In the genomic region with DNA sequence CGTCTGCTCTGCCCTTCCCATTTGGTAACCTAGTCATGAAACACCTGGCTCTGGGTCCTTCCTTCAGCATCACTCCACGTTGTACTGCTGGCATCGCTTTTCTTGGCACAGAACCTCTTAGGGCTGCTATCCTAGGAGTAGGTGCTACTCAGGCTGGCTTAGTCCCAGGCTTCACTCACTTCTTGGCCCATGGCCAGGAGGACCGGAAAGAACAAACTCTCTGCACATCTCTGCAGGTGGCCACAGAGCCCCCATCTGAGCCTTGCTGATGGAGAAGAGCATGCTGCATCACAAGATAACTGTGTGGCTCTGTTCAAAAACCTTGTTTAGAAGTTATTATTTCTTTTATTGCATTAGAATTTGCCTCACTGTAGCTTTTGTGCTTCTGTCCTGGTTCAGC, we compare ENCODE assay signal across 31 cellular contexts.
DNase-seq lines count a peak whose midpoint lies in the region; ATAC-seq and TF ChIP-seq lines count a peak whose summit lies in the region.
"Had no signal": no experiment of that assay in that cellular context is flagged by ENCODE, and none has a peak within 500 bp of the region (broad histone marks: within the 10 kb centered on the region; RNA-seq: fewer than 3 reads in every experiment).

No MANE protein-coding gene starts in this region.

- no peak for TF ChIP-seq CTCF in choroid plexus epithelial cell (conservative IDR thresholded peaks at IDR 0.05; ENCODE audit: low read depth, low read length)

- H3K9me3 Mint-ChIP-seq in activated naive CD8-positive, alpha-beta T cell treated with anti-CD3 and anti-CD28 coated beads, Interleukin-2, amount 50 U/mL, for 24 hours, result no peaks in the 10 kb centered on the region
- no peaks in the 10 kb centered on the region for H3K9me3 Mint-ChIP-seq in activated naive CD8-positive, alpha-beta T cell treated with anti-CD3 and anti-CD28 coated beads for 36 hours
- H3K9me3 Mint-ChIP-seq: activated T-helper 17 cell treated with anti-CD3 and anti-CD28 coated beads, Interleukin-2, amount 50 U/mL, for 72 hours; natural killer cell treated with Interleukin-12 subunit alpha and Interleukin-12 subunit beta and Interleukin-15 and Interleukin-18, amount 100 ng/mL, for 72 hours had no signal

- H3K27me3 Mint-ChIP-seq in activated naive CD8-positive, alpha-beta T cell treated with anti-CD3 and anti-CD28 coated beads, Interleukin-2, amount 50 U/mL, for 24 hours, result peaks cover 4% of the 10 kb centered on the region
- no peaks in the 10 kb centered on the region for H3K27me3 Mint-ChIP-seq in activated naive CD8-positive, alpha-beta T cell treated with anti-CD3 and anti-CD28 coated beads for 36 hours
- H3K27me3 Mint-ChIP-seq: activated CD4-positive, alpha-beta T cell treated with anti-CD3 and anti-CD28 coated beads for 36 hours; activated T-helper 17 cell treated with anti-CD3 and anti-CD28 coated beads, Interleukin-2, amount 50 U/mL, for 72 hours; stimulated activated naive CD8-positive, alpha-beta T cell treated with anti-CD3 and anti-CD28 coated beads, Interleukin-15, amount 100 ng/mL, for 72 hours had no signal

- H3K4me3 Mint-ChIP-seq in activated naive CD8-positive, alpha-beta T cell treated with anti-CD3 and anti-CD28 coated beads, Interleukin-2, amount 50 U/mL, for 24 hours, result no peak overlapping the region
- H3K4me3 Mint-ChIP-seq in activated naive CD8-positive, alpha-beta T cell treated with anti-CD3 and anti-CD28 coated beads for 36 hours, result no peak overlapping the region
- H3K4me3 Mint-ChIP-seq: activated CD4-positive, alpha-beta T cell treated with anti-CD3 and anti-CD28 coated beads for 36 hours; activated T-helper 17 cell treated with anti-CD3 and anti-CD28 coated beads, Interleukin-2, amount 50 U/mL, for 72 hours; B cell; CD8-positive, alpha-beta memory T cell; H9; natural killer cell treated with Interleukin-12 subunit alpha and Interleukin-12 subunit beta and Interleukin-15 and Interleukin-18, amount 100 ng/mL, for 72 hours; stimulated activated naive CD8-positive, alpha-beta T cell treated with anti-CD3 and anti-CD28 coated beads, Interleukin-15, amount 100 ng/mL, for 72 hours had no signal

- no peak for DNase-seq in activated naive CD8-positive, alpha-beta T cell treated with anti-CD3 and anti-CD28 coated beads, Interleukin-2, amount 50 U/mL, for 24 hours
- no peak for DNase-seq in activated naive CD8-positive, alpha-beta T cell treated with anti-CD3 and anti-CD28 coated beads for 36 hours
- DNase-seq in NCI-H1105 (lab: John Stamatoyannopoulos, UW) (peak; percentile 72), NCI-H345 (lab: John Stamatoyannopoulos, UW) (peak; percentile 92), choroid plexus epithelial cell (ENCODE audit: low read depth) (peak; percentile 34), AG08396 (ENCODE audit: low spot score) (no peak), NCI-H774 (lab: John Stamatoyannopoulos, UW) (no peak)
- DNase-seq: activated CD4-positive, alpha-beta T cell treated with anti-CD3 and anti-CD28 coated beads for 36 hours; activated naive CD4-positive, alpha-beta T cell treated with anti-CD3 and anti-CD28 coated beads, Interleukin-2, amount 50 U/mL, for 16 hours; CD8-positive, alpha-beta memory T cell; gastrocnemius medialis; GDM1; H9; MV-4-11; NCI-H2081; NCI-H526; occipital lobe; Peyer's patch; psoas muscle; SIG-M5; sigmoid colon; stimulated activated CD4-positive, alpha-beta T cell treated with anti-CD3 and anti-CD28 coated beads, Interleukin-12 subunit alpha, Interleukin-12 subunit beta, amount 100 ng/mL, for 4 hours; stimulated activated CD4-positive, alpha-beta T cell treated with anti-CD3 and anti-CD28 coated beads, Interleukin-2, amount 100 ng/mL, for 48 hours; stimulated activated naive CD8-positive, alpha-beta T cell treated with anti-CD3 and anti-CD28 coated beads, Interleukin-15, amount 100 ng/mL, for 72 hours; SW 1271 had no signal

- H3K36me3 Mint-ChIP-seq in activated naive CD8-positive, alpha-beta T cell treated with anti-CD3 and anti-CD28 coated beads, Interleukin-2, amount 50 U/mL, for 24 hours (ENCODE audit: low read depth), result no peaks in the 10 kb centered on the region
- peaks cover 3% of the 10 kb centered on the region for H3K36me3 Mint-ChIP-seq in activated naive CD8-positive, alpha-beta T cell treated with anti-CD3 and anti-CD28 coated beads for 36 hours
- H3K36me3 Mint-ChIP-seq: natural killer cell treated with Interleukin-12 subunit alpha and Interleukin-12 subunit beta and Interleukin-15 and Interleukin-18, amount 100 ng/mL, for 72 hours had no signal

- H3K27ac Mint-ChIP-seq in activated naive CD8-positive, alpha-beta T cell treated with anti-CD3 and anti-CD28 coated beads, Interleukin-2, amount 50 U/mL, for 24 hours, result no peak overlapping the region
- no peak overlapping the region for H3K27ac Mint-ChIP-seq in activated naive CD8-positive, alpha-beta T cell treated with anti-CD3 and anti-CD28 coated beads for 36 hours
- H3K27ac Mint-ChIP-seq: activated CD4-positive, alpha-beta T cell treated with anti-CD3 and anti-CD28 coated beads for 36 hours; activated T-helper 17 cell treated with anti-CD3 and anti-CD28 coated beads, Interleukin-2, amount 50 U/mL, for 72 hours; B cell; CD8-positive, alpha-beta memory T cell; H9; natural killer cell treated with Interleukin-12 subunit alpha and Interleukin-12 subunit beta and Interleukin-15 and Interleukin-18, amount 100 ng/mL, for 72 hours; stimulated activated naive CD8-positive, alpha-beta T cell treated with anti-CD3 and anti-CD28 coated beads, Interleukin-15, amount 100 ng/mL, for 72 hours had no signal

- H3K4me3 ChIP-seq in choroid plexus epithelial cell (ENCODE audit: low read depth, low read length), result no peak overlapping the region
- H3K4me3 ChIP-seq: gastrocnemius medialis, Peyer's patch, psoas muscle, sigmoid colon, thoracic aorta had no signal

- ATAC-seq in activated naive CD8-positive, alpha-beta T cell treated with anti-CD3 and anti-CD28 coated beads, Interleukin-2, amount 50 U/mL, for 24 hours, result peak; percentile 20
- ATAC-seq in HG03196 (IDR thresholded peaks at IDR 0.05; ENCODE audit: unreplicated experiment), result no peak
- ATAC-seq: activated CD4-positive, alpha-beta T cell treated with anti-CD3 and anti-CD28 coated beads for 36 hours; activated T-helper 17 cell treated with anti-CD3 and anti-CD28 coated beads, Interleukin-2, amount 50 U/mL, for 72 hours; gastrocnemius medialis; HepG2; natural killer cell treated with Interleukin-12 subunit alpha and Interleukin-12 subunit beta and Interleukin-15 and Interleukin-18, amount 100 ng/mL, for 72 hours; psoas muscle; stimulated activated naive CD8-positive, alpha-beta T cell treated with anti-CD3 and anti-CD28 coated beads, Interleukin-15, amount 100 ng/mL, for 72 hours had no signal

- no peaks in the 10 kb centered on the region for H3K4me1 Mint-ChIP-seq in activated naive CD8-positive, alpha-beta T cell treated with anti-CD3 and anti-CD28 coated beads, Interleukin-2, amount 50 U/mL, for 24 hours
- H3K4me1 Mint-ChIP-seq in activated naive CD8-positive, alpha-beta T cell treated with anti-CD3 and anti-CD28 coated beads for 36 hours, result no peaks in the 10 kb centered on the region
- H3K4me1 Mint-ChIP-seq: activated CD4-positive, alpha-beta T cell treated with anti-CD3 and anti-CD28 coated beads for 36 hours; activated T-helper 17 cell treated with anti-CD3 and anti-CD28 coated beads, Interleukin-2, amount 50 U/mL, for 72 hours; B cell; CD8-positive, alpha-beta memory T cell; stimulated activated naive CD8-positive, alpha-beta T cell treated with anti-CD3 and anti-CD28 coated beads, Interleukin-15, amount 100 ng/mL, for 72 hours had no signal

Comparison
In these comparisons a context has a peak if more than half of its experiments do, and no peak if none do; other contexts are left out.
1. DNase-seq: peak in NCI-H1105 (single experiment), NCI-H345 (single experiment) and choroid plexus epithelial cell (single experiment); none in activated naive CD8-positive, alpha-beta T cell treated with anti-CD3 and anti-CD28 coated beads, Interleukin-2, amount 50 U/mL, for 24 hours (single experiment), activated naive CD8-positive, alpha-beta T cell treated with anti-CD3 and anti-CD28 coated beads for 36 hours (single experiment), AG08396 (single experiment) and NCI-H774 (single experiment).